ENCODE assay signal across 15 cellular contexts in genomic region chr2:127397568-127398238, GRCh38. TPM values are rescaled to one million over a fixed set of nuclear protein-coding genes. Genes with fewer than 3 reads are reported as not detected.
DNase-seq lines count a peak whose midpoint lies in the region; ATAC-seq and TF ChIP-seq lines count a peak whose summit lies in the region.
"Had no signal": no experiment of that assay in that cellular context is flagged by ENCODE, and none has a peak within 500 bp of the region (broad histone marks: within the 10 kb centered on the region; RNA-seq: fewer than 3 reads in every experiment).

No MANE protein-coding gene starts in this region.

- peak overlapping the region; percentile 49 for H3K56ac ChIP-seq in mesendoderm (ENCODE audit: low read length)

- H3K9me3 ChIP-seq in left ventricle myocardium inferior (replicated peaks) (no peaks in the 10 kb centered on the region), aorta (ENCODE audit: control insufficient read depth, low read length) (no peaks in the 10 kb centered on the region)

- peaks cover under 1% of the 10 kb centered on the region for H3K9me3 Mint-ChIP-seq in activated T-helper 17 cell treated with anti-CD3 and anti-CD28 coated beads, Interleukin-2, amount 50 U/mL, for 72 hours

- no peak overlapping the region for H2BK5ac ChIP-seq in mesendoderm (ENCODE audit: low read length)

- H3K27me3 Mint-ChIP-seq in activated T-helper 17 cell treated with anti-CD3 and anti-CD28 coated beads, Interleukin-2, amount 50 U/mL, for 72 hours: peaks cover 6% of the 10 kb centered on the region

- H3K9ac ChIP-seq in mesendoderm (ENCODE audit: low read length): no peak overlapping the region

- H3K4me1 ChIP-seq in left ventricle myocardium inferior (peaks cover 12% of the 10 kb centered on the region), mesendoderm (ENCODE audit: control insufficient read depth, low read depth, low read length) (no peaks in the 10 kb centered on the region), aorta (ENCODE audit: control insufficient read depth in 1 of 2, insufficient read depth in 2 of 2, low read length in 2 of 2) (peaks cover 3 to 4% of the 10 kb centered on the region in 2 donors)

- H2BK120ac ChIP-seq in mesendoderm (ENCODE audit: low read depth, low read length): no peak overlapping the region

- peak overlapping the region; percentile 19 for H3K27ac ChIP-seq in left ventricle myocardium inferior (replicated peaks)
- H3K27ac ChIP-seq in mesendoderm (ENCODE audit: low read depth, low read length): no peak overlapping the region
- peak overlapping the region in 1 of 2 donors; percentile 2 for H3K27ac ChIP-seq in aorta (ENCODE audit: low read depth in 1 of 2, low read length in 2 of 2)
- no peak overlapping the region for H3K27ac ChIP-seq in caudate nucleus (ENCODE audit: low read depth, low read length)
- H3K27ac ChIP-seq: epithelial cell of prostate had no signal

- no peak for DNase-seq in left ventricle myocardium inferior
- DNase-seq in cardiac septum (ENCODE audit: low spot score): no peak
- no peak for DNase-seq in mesendoderm
- DNase-seq in aorta: no peak
- no peak for DNase-seq in caudate nucleus (lab: John Stamatoyannopoulos, UW)
- DNase-seq in stimulated activated CD4-positive, alpha-beta T cell treated with anti-CD3 and anti-CD28 coated beads, Interleukin-4, amount 100 ng/mL, for 4 hours: no peak
- no peak for DNase-seq in NCI-H128 (lab: John Stamatoyannopoulos, UW; ENCODE audit: unreplicated experiment)
- DNase-seq: NCI-H1048, NCI-H526 treated with DMSO at 0.1 percent for 48 hours had no signal

- H3K18ac ChIP-seq in mesendoderm (ENCODE audit: low read length): no peak overlapping the region

- H3K4me2 ChIP-seq in mesendoderm (ENCODE audit: low read length): no peak overlapping the region

- H3K27me3 ChIP-seq in left ventricle myocardium inferior (ENCODE audit: low read depth): no peaks in the 10 kb centered on the region
- no peaks in the 10 kb centered on the region for H3K27me3 ChIP-seq in mesendoderm (ENCODE audit: insufficient read depth, low read length, poor library complexity)
- H3K27me3 ChIP-seq in aorta (ENCODE audit: control insufficient read depth in 1 of 2, insufficient read depth in 2 of 2, low read length in 1 of 2): no peaks in the 10 kb centered on the region
- H3K27me3 ChIP-seq: brain microvascular endothelial cell had no signal

- intact Hi-C loops in left ventricle myocardium inferior (cut with micrococcal nuclease): no loop called here
- intact Hi-C loops in cardiac septum (cut with DNase I): no loop called here
- intact Hi-C loops in aorta (cut with DNase I): no loop called here

- no peak for TF ChIP-seq CTCF in left ventricle myocardium inferior (IDR thresholded peaks at IDR 0.05; ENCODE audit: borderline replicate concordance)

- H3K23ac ChIP-seq in mesendoderm (ENCODE audit: low read length): peak overlapping the region; percentile 45

- H2BK15ac ChIP-seq in mesendoderm (replicated peaks; ENCODE audit: low read depth): no peak overlapping the region

- H3K36me3 Mint-ChIP-seq in activated T-helper 17 cell treated with anti-CD3 and anti-CD28 coated beads, Interleukin-2, amount 50 U/mL, for 72 hours (ENCODE audit: low read depth): no peaks in the 10 kb centered on the region

- H3K4me3 ChIP-seq in left ventricle myocardium inferior (no peak overlapping the region), mesendoderm (ENCODE audit: low read length) (no peak overlapping the region), aorta (ENCODE audit: low read length in 2 of 2) (no peak overlapping the region)

- no peak overlapping the region for H3K27ac Mint-ChIP-seq in activated T-helper 17 cell treated with anti-CD3 and anti-CD28 coated beads, Interleukin-2, amount 50 U/mL, for 72 hours

- H3K4me3 Mint-ChIP-seq in activated T-helper 17 cell treated with anti-CD3 and anti-CD28 coated beads, Interleukin-2, amount 50 U/mL, for 72 hours: peak overlapping the region; percentile 4

- H3K79me1 ChIP-seq in mesendoderm (ENCODE audit: low read length): no peaks in the 10 kb centered on the region

- H4K8ac ChIP-seq in mesendoderm (ENCODE audit: low read depth, low read length): no peak overlapping the region

- ATAC-seq in activated T-helper 17 cell treated with anti-CD3 and anti-CD28 coated beads, Interleukin-2, amount 50 U/mL, for 72 hours (replicated peaks): no peak
- peak; percentile 12 for ATAC-seq in aorta (ENCODE audit: low FRiP score)

- no peaks in the 10 kb centered on the region for H3K79me2 ChIP-seq in mesendoderm (ENCODE audit: control insufficient read depth, insufficient read depth, low read length)

- H4K5ac ChIP-seq in mesendoderm (ENCODE audit: low read length): no peak overlapping the region

- H3K4ac ChIP-seq in mesendoderm (ENCODE audit: low read depth, low read length): no peak overlapping the region

- WGBS in mesendoderm (ENCODE audit: extremely low coverage, insufficient coverage, low lambda C conversion rate): no CpG with 5 or more reads among the region's 9 CpGs
- 44 to 54% methylated on average over 9 of the region's 9 CpGs for WGBS in aorta, 2 donors

- H3K36me3 ChIP-seq in left ventricle myocardium inferior (no peaks in the 10 kb centered on the region), mesendoderm (ENCODE audit: control insufficient read depth, insufficient read depth, low read length) (no peaks in the 10 kb centered on the region), aorta (ENCODE audit: control insufficient read depth in 1 of 2, insufficient read depth in 2 of 2, low read length in 1 of 2) (no peaks in the 10 kb centered on the region)
- H3K36me3 ChIP-seq: brain microvascular endothelial cell had no signal

- H2AK5ac ChIP-seq in mesendoderm (ENCODE audit: low read length): no peak overlapping the region

- peaks cover 24% of the 10 kb centered on the region for H3K4me1 Mint-ChIP-seq in activated T-helper 17 cell treated with anti-CD3 and anti-CD28 coated beads, Interleukin-2, amount 50 U/mL, for 72 hours

RNA-seq across cellular contexts. Expression of gene MAP3K2, which starts 9.9 kb away (rescaled TPM):
- 22.2 TPM for total RNA-seq in left ventricle myocardium inferior
- 31.6 TPM for total RNA-seq in cardiac septum
- 10 to 100 TPM; 44.9 to 92.5 TPM for total RNA-seq in activated T-helper 17 cell treated with anti-CD3 and anti-CD28 coated beads, Interleukin-2, amount 50 U/mL, for 72 hours
- 7.8 TPM for polyA plus RNA-seq in mesendoderm (2013, experiment 1 of 2)
- polyA plus RNA-seq in mesendoderm (2013, experiment 2 of 2): 8.3 TPM
- 10 to 100 TPM; 67.6 to 79.3 TPM for total RNA-seq in aorta
- 10 to 100 TPM in 1 of 2 donors, 1 to 10 TPM in 1; 6.6 to 13.5 TPM for polyA plus RNA-seq in aorta

RNA-seq across cellular contexts. Expression of gene PROC, which starts 20.5 kb away (rescaled TPM):
- not detected for total RNA-seq in left ventricle myocardium inferior
- not detected for total RNA-seq in cardiac septum
- not detected for total RNA-seq in activated T-helper 17 cell treated with anti-CD3 and anti-CD28 coated beads, Interleukin-2, amount 50 U/mL, for 72 hours
- 0.11 TPM for polyA plus RNA-seq in mesendoderm (2013, experiment 1 of 2)
- 0.15 TPM for polyA plus RNA-seq in mesendoderm (2013, experiment 2 of 2)
- under 1 TPM in 1 of 2 donors, not detected in 1; 0.58 TPM for total RNA-seq in aorta
- under 1 TPM; 0.26 to 0.50 TPM for polyA plus RNA-seq in aorta
- total RNA-seq: mesenteric fat pad, right cardiac atrium, ureter had no signal
